Comparison of ENCODE assay signal across 11 cellular contexts in the genomic region with DNA sequence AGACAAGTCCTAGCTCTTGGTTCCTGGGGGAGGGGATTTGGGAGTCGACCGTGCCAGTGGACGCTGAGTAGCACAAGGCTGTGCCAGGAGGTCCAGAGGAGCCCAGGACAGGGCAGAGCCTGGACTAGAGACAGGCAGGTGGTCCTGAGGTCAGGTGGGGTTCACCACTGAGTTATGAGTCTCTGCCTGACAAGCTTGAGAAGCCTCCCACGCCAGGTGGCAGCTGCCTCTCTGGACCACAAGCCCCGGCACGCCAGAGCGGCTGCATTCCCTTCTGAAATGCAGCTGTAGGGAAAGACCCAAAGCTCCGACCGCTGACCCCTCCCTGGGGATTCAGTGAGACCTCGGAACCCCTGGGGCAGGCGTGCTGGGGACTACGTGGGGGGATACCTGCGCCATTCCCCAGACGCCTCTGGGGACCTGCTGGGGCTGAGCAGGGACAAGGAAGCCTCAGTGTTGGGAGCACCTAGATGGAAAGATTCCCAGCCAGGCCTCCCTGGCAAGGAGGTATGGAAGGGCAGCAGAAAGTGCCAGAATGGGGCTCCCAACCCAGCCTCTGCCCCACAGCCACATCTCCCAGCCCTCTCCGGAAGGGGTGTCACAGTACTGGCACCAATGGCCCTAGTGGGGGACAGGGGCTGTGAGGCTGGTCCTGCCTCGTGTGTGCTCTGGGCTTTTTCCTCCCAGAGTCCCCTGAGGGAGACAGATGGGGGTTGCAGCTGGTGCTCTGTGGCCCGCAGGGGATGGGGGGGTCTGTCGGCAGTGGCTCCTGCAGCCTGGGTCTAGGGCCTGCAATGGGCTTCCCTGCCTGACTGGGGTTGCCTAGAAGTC. TPM values are rescaled to one million over a fixed set of nuclear protein-coding genes. Genes with fewer than 3 reads are reported as not detected.
DNase-seq lines count a peak whose midpoint lies in the region; ATAC-seq and TF ChIP-seq lines count a peak whose summit lies in the region.
"Had no signal": no experiment of that assay in that cellular context is flagged by ENCODE, and none has a peak within 500 bp of the region (broad histone marks: within the 10 kb centered on the region; RNA-seq: fewer than 3 reads in every experiment).

No MANE protein-coding gene starts in this region.

- H3K36me3 ChIP-seq in GM06990 (ENCODE audit: control insufficient read depth, insufficient read depth, low read length) (no peaks in the 10 kb centered on the region), prostate gland (no peaks in the 10 kb centered on the region), stomach (peaks cover 0 to under 1% (median 0%) of the 10 kb centered on the region in 4 donors)

- no peaks in the 10 kb centered on the region for H3K4me1 ChIP-seq in prostate gland (replicated peaks)
- H3K4me1 ChIP-seq in stomach, result peaks cover 0 to 5% (median 2%) of the 10 kb centered on the region in 4 donors

- H3K27ac ChIP-seq in prostate gland (peak overlapping the region; percentile 24 to 41), stomach (no peak overlapping the region)
- H3K27ac ChIP-seq: heart right ventricle had no signal

- intact Hi-C loops in prostate gland (cut with DNase I), result no loop called here
- intact Hi-C loops in lower leg skin (cut with DNase I; ENCODE audit: low total_unique reads), result no loop called here
- intact Hi-C loops in stomach (cut with DNase I; ENCODE audit: low total_unique reads), result no loop called here

- H3K27me3 ChIP-seq in GM06990 (replicated peaks; ENCODE audit: control insufficient read depth, insufficient read depth, low read length) (no peaks in the 10 kb centered on the region), prostate gland (replicated peaks; ENCODE audit: insufficient read depth) (no peaks in the 10 kb centered on the region), stomach (peaks cover 0 to 4% (median 0%) of the 10 kb centered on the region in 3 donors)

- peak; percentile 60 for ATAC-seq in HG02759 (IDR thresholded peaks at IDR 0.05; ENCODE audit: unreplicated experiment)

- TF ChIP-seq POLR2A in prostate gland (IDR thresholded peaks at IDR 0.05) (no peak), lower leg skin (IDR thresholded peaks at IDR 0.05) (no peak), stomach (IDR thresholded peaks at IDR 0.05) (no peak)

- 50% methylated on average over 18 of the region's 18 CpGs for WGBS in prostate gland
- WGBS in lower leg skin, 2 donors, result 46 to 64% methylated on average over 9 to 12 of the region's 18 CpGs
- 82 to 88% (median 86%) methylated on average over 14 to 18 of the region's 18 CpGs for WGBS in stomach, 5 donors

- TF ChIP-seq CTCF in GM06990 (IDR thresholded peaks at IDR 0.05; ENCODE audit: insufficient read depth, low read length, poor library complexity, severe bottlenecking) (no peak), prostate gland (IDR thresholded peaks at IDR 0.05) (no peak), lower leg skin (IDR thresholded peaks at IDR 0.05) (no peak), stomach (IDR thresholded peaks at IDR 0.05) (no peak)

- H3K9me3 ChIP-seq in prostate gland (no peaks in the 10 kb centered on the region), stomach (no peaks in the 10 kb centered on the region)
- H3K9me3 ChIP-seq: heart right ventricle had no signal

- no peak for TF ChIP-seq EP300 in stomach (IDR thresholded peaks at IDR 0.05)

- DNase-seq in GM06990 (ENCODE audit: extremely low read depth, insufficient read length) (peak; percentile 26), SW480 (ENCODE audit: low spot score) (peak; percentile 92), prostate gland (ENCODE audit: low spot score) (peak; percentile 52), NCI-H2029 treated with DMSO at 0.1 percent for 48 hours (lab: John Stamatoyannopoulos, UW) (no peak), lower leg skin (ENCODE audit: low spot score in 2 of 2) (no peak), stomach (no peak)
- no peak for DNase-seq in stimulated activated CD4-positive, alpha-beta T cell treated with anti-CD3 and anti-CD28 coated beads, Interleukin-2, amount 100 ng/mL, for 24 hours
- DNase-seq: activated CD4-positive, alpha-beta T cell treated with anti-CD3 and anti-CD28 coated beads, Interleukin-2, amount 10 ng/mL, durations not matched to agents 7 days and 5 days; NCI-H146 had no signal

- H3K4me3 ChIP-seq in GM06990 (replicated peaks; ENCODE audit: low read depth, low read length) (no peak overlapping the region), prostate gland (no peak overlapping the region), lower leg skin (ENCODE audit: low read depth, poor library complexity, severe bottlenecking) (no peak overlapping the region), stomach (no peak overlapping the region)
- H3K4me3 ChIP-seq: heart right ventricle had no signal

RNA-seq across cellular contexts. Expression of gene PDGFA, which starts 29.0 kb away (rescaled TPM):
- 10 to 100 TPM; 40.4 to 75.0 TPM for total RNA-seq in prostate gland
- total RNA-seq in lower leg skin, result 10 to 100 TPM; 13.0 to 27.0 (median 20.5) TPM
- 10 to 100 TPM; 11.1 to 93.0 (median 55.9) TPM for total RNA-seq in stomach
- 10 to 100 TPM; 15.0 to 36.0 (median 25.3) TPM for polyA plus RNA-seq in stomach

Comparison
In these comparisons a context has a peak if more than half of its experiments do, and no peak if none do; other contexts are left out.
1. DNase-seq: peak in GM06990 (single experiment), SW480 (single experiment) and prostate gland (single experiment); none in NCI-H2029 treated with DMSO at 0.1 percent for 48 hours (single experiment), stimulated activated CD4-positive, alpha-beta T cell treated with anti-CD3 and anti-CD28 coated beads, Interleukin-2, amount 100 ng/mL, for 24 hours (0 of 2), lower leg skin (0 of 2) and stomach (single experiment).
2. H3K27ac ChIP-seq: peak in prostate gland (2 of 2); none in stomach (0 of 5).